In the genomic region with DNA sequence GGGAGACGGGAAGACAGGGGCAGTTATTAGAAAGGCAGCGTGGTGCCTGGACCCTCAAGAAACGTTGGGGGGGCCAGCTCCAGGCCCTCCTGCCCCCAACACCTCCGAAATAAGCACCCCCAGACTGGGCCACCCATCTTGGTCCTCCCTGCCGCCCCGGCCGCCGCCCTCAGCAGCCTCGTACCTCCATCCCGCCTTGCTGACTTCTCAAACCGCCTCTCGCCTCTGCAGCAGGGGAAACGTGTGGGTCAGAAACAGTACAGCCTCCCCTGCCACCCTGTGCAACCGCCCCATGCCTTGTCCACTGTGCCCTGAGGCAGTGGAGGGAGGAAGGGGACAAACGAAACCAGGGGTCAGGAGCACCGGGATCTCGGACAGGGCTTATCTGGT, we compare ENCODE assay signal across 1 cellular context.
TF ChIP-seq lines count a peak whose summit lies in the region.

No MANE protein-coding gene starts in this region.

TF ChIP-seq in K562, 482 proteins besides CTCF, POLR2A, EP300 and RAD21:
- TF ChIP-seq RBFOX2 (IDR thresholded peaks at IDR 0.05; ENCODE audit: low read depth, low read length) (peak; percentile 52), POLR2G (IDR thresholded peaks at IDR 0.05; ENCODE audit: low read depth, low read length) (0 out of 2 replicates have a peak, but pooled peaks have one; percentile 59), RBM34 (IDR thresholded peaks at IDR 0.05; ENCODE audit: borderline replicate concordance, insufficient read depth, low read length) (no peak)
